ENCODE assay signal across 2 cellular contexts in genomic region chr10:44244745-44245600, GRCh38.
TF ChIP-seq lines count a peak whose summit lies in the region.

No MANE protein-coding gene starts in this region.

TF ChIP-seq in H1, 55 proteins besides CTCF, POLR2A, EP300 and RAD21:
- TF ChIP-seq BRCA1 (IDR thresholded peaks at IDR 0.05; ENCODE audit: low read depth, low read length) (no peak), ATF2 (IDR thresholded peaks at IDR 0.05; ENCODE audit: low read length) (no peak), CHD2 (IDR thresholded peaks at IDR 0.05; ENCODE audit: low read length) (no peak), SP2 (IDR thresholded peaks at IDR 0.05; ENCODE audit: low read length) (no peak), ATF3 (IDR thresholded peaks at IDR 0.05; ENCODE audit: insufficient read depth, low read depth, low read length) (no peak), SRF (IDR thresholded peaks at IDR 0.05; ENCODE audit: low read depth, low read length) (no peak), RBBP5 (IDR thresholded peaks at IDR 0.05; ENCODE audit: borderline replicate concordance, low read depth, low read length) (no peak), ASH2L (IDR thresholded peaks at IDR 0.05; ENCODE audit: low read length) (no peak), MAX (IDR thresholded peaks at IDR 0.05) (no peak), USF2 (IDR thresholded peaks at IDR 0.05; ENCODE audit: low read length) (no peak), NANOG (IDR thresholded peaks at IDR 0.05; ENCODE audit: insufficient read depth, low read depth, low read length, poor library complexity, severe bottlenecking) (no peak), CHD1 (IDR thresholded peaks at IDR 0.05; ENCODE audit: low read depth, low read length) (no peak), MAFK (IDR thresholded peaks at IDR 0.05; ENCODE audit: low read depth, low read length) (no peak)

TF ChIP-seq in HepG2, 621 proteins besides CTCF, POLR2A, EP300 and RAD21 (continues in another document):
- TF ChIP-seq ATF6 (CRISPR knock-in tag; conservative IDR thresholded peaks at IDR 0.05) (no peak), ZBTB10 (CRISPR knock-in tag; IDR thresholded peaks at IDR 0.05; ENCODE audit: borderline replicate concordance) (no peak), FOXA1 (IDR thresholded peaks at IDR 0.05) (no peak), FOXA1 (CRISPR knock-in tag; IDR thresholded peaks at IDR 0.05) (peak; percentile 35; the same call in 1 of the 2 replicates), ZNF543 (CRISPR knock-in tag; IDR thresholded peaks at IDR 0.05) (no peak), ZMYM4 (CRISPR knock-in tag; IDR thresholded peaks at IDR 0.05) (peak; percentile 47; the same call in 1 of the 2 replicates), ZNF235 (CRISPR knock-in tag; IDR thresholded peaks at IDR 0.05; ENCODE audit: borderline replicate concordance) (no peak), TFE3 (CRISPR knock-in tag; IDR thresholded peaks at IDR 0.05) (no peak), STAG1 (CRISPR knock-in tag; IDR thresholded peaks at IDR 0.05) (no peak), HMG20B (CRISPR knock-in tag; conservative IDR thresholded peaks at IDR 0.05) (peak; percentile 11; the same call in 1 of the 2 replicates), TRIM22 (IDR thresholded peaks at IDR 0.05) (no peak), DDIT3 (CRISPR knock-in tag; IDR thresholded peaks at IDR 0.05) (no peak), RNF219 (CRISPR knock-in tag; IDR thresholded peaks at IDR 0.05) (no peak), ARID5B (CRISPR knock-in tag; IDR thresholded peaks at IDR 0.05) (peak; percentile 48), RBFOX2 (IDR thresholded peaks at IDR 0.05; ENCODE audit: low read depth, low read length) (peak; percentile 75), ZSCAN5A (CRISPR knock-in tag; IDR thresholded peaks at IDR 0.05; ENCODE audit: borderline replicate concordance) (no peak), TEF (CRISPR knock-in tag; IDR thresholded peaks at IDR 0.05) (no peak), ZNF446 (CRISPR knock-in tag; IDR thresholded peaks at IDR 0.05) (no peak), SP1 (IDR thresholded peaks at IDR 0.05) (no peak), SP1 (CRISPR knock-in tag; IDR thresholded peaks at IDR 0.05) (no peak), SATB2 (CRISPR knock-in tag; IDR thresholded peaks at IDR 0.05) (no peak), TCF12 (IDR thresholded peaks at IDR 0.05) (no peak), TCF12 (CRISPR knock-in tag; IDR thresholded peaks at IDR 0.05) (no peak), CBX5 (CRISPR knock-in tag; IDR thresholded peaks at IDR 0.05; ENCODE audit: borderline replicate concordance) (no peak), SALL1 (CRISPR knock-in tag; IDR thresholded peaks at IDR 0.05) (peak; percentile 41; the same call in 1 of the 2 replicates), TARDBP (CRISPR knock-in tag; IDR thresholded peaks at IDR 0.05) (0 out of 2 replicates have a peak, but pooled peaks have one; percentile 22), ATF5 (CRISPR knock-in tag; IDR thresholded peaks at IDR 0.05; ENCODE audit: low read depth) (no peak), AGO2 (optimal IDR thresholded peaks at IDR 0.05; ENCODE audit: low read depth, low read length) (no peak), FOXA3 (CRISPR knock-in tag; IDR thresholded peaks at IDR 0.05) (peak; percentile 8; the same call in 1 of the 2 replicates), ZNF770 (CRISPR knock-in tag; IDR thresholded peaks at IDR 0.05) (no peak), PBX2 (CRISPR knock-in tag; IDR thresholded peaks at IDR 0.05) (no peak), KLF15 (CRISPR knock-in tag; IDR thresholded peaks at IDR 0.05; ENCODE audit: borderline replicate concordance) (no peak)
